8 cellular contexts compared by ENCODE assay signal in the genomic region with DNA sequence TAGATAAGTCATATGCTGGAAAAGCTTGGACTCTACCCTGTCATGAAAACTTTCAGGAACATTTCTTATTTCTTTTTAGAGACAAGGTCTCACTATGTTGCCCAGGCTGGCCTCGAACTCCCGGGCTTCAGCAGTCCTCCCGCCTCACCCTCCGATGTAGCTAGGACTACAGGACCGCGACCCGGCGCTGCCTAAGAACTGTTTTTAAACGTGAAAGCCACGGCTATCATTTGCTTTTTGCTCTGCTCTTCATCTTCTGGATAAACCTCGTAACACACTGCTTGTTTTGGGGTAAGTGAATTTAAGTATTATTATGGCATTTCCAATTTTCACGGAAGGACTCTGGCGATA. TPM values are rescaled to one million over a fixed set of nuclear protein-coding genes. Genes with fewer than 3 reads are reported as not detected.
DNase-seq lines count a peak whose midpoint lies in the region; ATAC-seq, FAIRE-seq and TF ChIP-seq lines count a peak whose summit lies in the region.

No MANE protein-coding gene starts in this region.

- H3K27ac Mint-ChIP-seq in T-helper 1 cell treated with Interleukin-12 subunit alpha and Interleukin-12 subunit beta and Interleukin-4 antibody, amounts not matched to agents 30 μg/mL and 1 μg/mL, for 36 hours: peak overlapping the region; percentile 92
- peak overlapping the region; percentile 95 for H3K27ac Mint-ChIP-seq in activated naive CD4-positive, alpha-beta T cell treated with anti-CD3 and anti-CD28 coated beads for 36 hours

- H3K4me3 Mint-ChIP-seq in T-helper 1 cell treated with Interleukin-12 subunit alpha and Interleukin-12 subunit beta and Interleukin-4 antibody, amounts not matched to agents 30 μg/mL and 1 μg/mL, for 36 hours: peak overlapping the region; percentile 91
- peak overlapping the region; percentile 85 for H3K4me3 Mint-ChIP-seq in activated naive CD4-positive, alpha-beta T cell treated with anti-CD3 and anti-CD28 coated beads for 36 hours

- H3K27me3 Mint-ChIP-seq in T-helper 1 cell treated with Interleukin-12 subunit alpha and Interleukin-12 subunit beta and Interleukin-4 antibody, amounts not matched to agents 30 μg/mL and 1 μg/mL, for 36 hours (ENCODE audit: low read depth): no peaks in the 10 kb centered on the region
- H3K27me3 Mint-ChIP-seq in activated naive CD4-positive, alpha-beta T cell treated with anti-CD3 and anti-CD28 coated beads for 36 hours (ENCODE audit: low read depth): no peaks in the 10 kb centered on the region

- CTCF ChIA-PET in activated naive CD4-positive, alpha-beta T cell treated with anti-CD3 and anti-CD28 coated beads for 36 hours (lab: Charles Lee): interaction anchor here (1.9 to 4.4 kb wide), 3 partner anchors 12 to 66 kb away, joined by 4 to 44 read pairs (median 13); a partner anchor contains a TSS

- H3K36me3 ChIP-seq in heart right ventricle: no peaks in the 10 kb centered on the region
- no peaks in the 10 kb centered on the region for H3K36me3 ChIP-seq in sigmoid colon

- intact Hi-C loops in activated naive CD4-positive, alpha-beta T cell treated with anti-CD3 and anti-CD28 coated beads for 36 hours (cut with micrococcal nuclease): loop anchor here (2.0 to 10.0 kb wide), 2 partner anchors 937 to 1501 kb away; a partner anchor contains a TSS
- intact Hi-C loops in heart right ventricle (cut with DNase I): loop anchor here in 4 of 10 donors (1.0 to 10.0 kb wide), 3 partner anchors 13 to 349 kb away; a partner anchor contains a TSS
- intact Hi-C loops in sigmoid colon (cut with DNase I): loop anchor here (1.0 kb wide), 1 partner anchor 14 kb away; a partner anchor contains a TSS

- peaks cover 11% of the 10 kb centered on the region for H3K36me3 Mint-ChIP-seq in T-helper 1 cell treated with Interleukin-12 subunit alpha and Interleukin-12 subunit beta and Interleukin-4 antibody, amounts not matched to agents 30 μg/mL and 1 μg/mL, for 36 hours (ENCODE audit: low read depth)
- H3K36me3 Mint-ChIP-seq in activated naive CD4-positive, alpha-beta T cell treated with anti-CD3 and anti-CD28 coated beads for 36 hours (ENCODE audit: low read depth): peaks cover 26% of the 10 kb centered on the region

- H3K4me1 ChIP-seq in heart right ventricle (peaks cover 5 to 31% (median 22%) of the 10 kb centered on the region in 9 donors), sigmoid colon (peaks cover 0 to 24% (median 19%) of the 10 kb centered on the region in 4 donors)

- no peak for FAIRE-seq in H54 (lab: Jason Lieb, UNC)

- H3K27ac ChIP-seq in heart right ventricle: peak overlapping the region; percentile 92 to 98 (median 96)
- H3K27ac ChIP-seq in sigmoid colon: peak overlapping the region; percentile 90 to 97 (median 96)

- H3K27me3 ChIP-seq in heart right ventricle (no peaks in the 10 kb centered on the region), sigmoid colon (no peaks in the 10 kb centered on the region)

- peaks cover 3% of the 10 kb centered on the region for H3K9me3 Mint-ChIP-seq in T-helper 1 cell treated with Interleukin-12 subunit alpha and Interleukin-12 subunit beta and Interleukin-4 antibody, amounts not matched to agents 30 μg/mL and 1 μg/mL, for 36 hours
- peaks cover 2% of the 10 kb centered on the region for H3K9me3 Mint-ChIP-seq in activated naive CD4-positive, alpha-beta T cell treated with anti-CD3 and anti-CD28 coated beads for 36 hours

- TF ChIP-seq EP300 in sigmoid colon (IDR thresholded peaks at IDR 0.05): no peak

- H3K9me3 ChIP-seq in heart right ventricle (no peaks in the 10 kb centered on the region), sigmoid colon (no peaks in the 10 kb centered on the region)

- H3K4me1 Mint-ChIP-seq in T-helper 1 cell treated with Interleukin-12 subunit alpha and Interleukin-12 subunit beta and Interleukin-4 antibody, amounts not matched to agents 30 μg/mL and 1 μg/mL, for 36 hours (ENCODE audit: low read depth): peaks cover 25% of the 10 kb centered on the region
- peaks cover 22% of the 10 kb centered on the region for H3K4me1 Mint-ChIP-seq in activated naive CD4-positive, alpha-beta T cell treated with anti-CD3 and anti-CD28 coated beads for 36 hours (ENCODE audit: low read depth)

- no peak for TF ChIP-seq POLR2A in sigmoid colon (IDR thresholded peaks at IDR 0.05)
- TF ChIP-seq POLR2A in H54 (IDR thresholded peaks at IDR 0.05; ENCODE audit: low read depth, low read length): no peak

- ATAC-seq in heart right ventricle: peak in 7 of 8 donors; percentile 7 to 30 (median 19)
- no peak for ATAC-seq in HG02973 (IDR thresholded peaks at IDR 0.05; ENCODE audit: unreplicated experiment)

- no peak for TF ChIP-seq CTCF in heart right ventricle (IDR thresholded peaks at IDR 0.05)
- TF ChIP-seq CTCF in sigmoid colon (IDR thresholded peaks at IDR 0.05): no peak

- WGBS in heart right ventricle, 2 donors: 1 to 4% methylated on average over 13 of the region's 13 CpGs
- WGBS in sigmoid colon, 2 donors: 3 to 6% methylated on average over 13 of the region's 13 CpGs

- H3K4me3 ChIP-seq in heart right ventricle (peak overlapping the region; percentile 33 to 72 (median 60)), sigmoid colon (peak overlapping the region; percentile 20 to 74 (median 52))

- DNase-seq in T-helper 1 cell: no peak
- DNase-seq in M059J (ENCODE audit: low read depth): peak; percentile 48
- peak; percentile 42 for DNase-seq in activated naive CD4-positive, alpha-beta T cell treated with anti-CD3 and anti-CD28 coated beads for 36 hours
- DNase-seq in heart right ventricle: peak in 1 of 2 donors; percentile 28
- peak; percentile 71 for DNase-seq in sigmoid colon
- no peak for DNase-seq in H54 (ENCODE audit: insufficient read length, low spot score)

RNA-seq across cellular contexts. Expression of a gene that starts 14.3 kb away (rescaled TPM):
- 62.9 and 66.2 TPM in 2 replicates for total RNA-seq in M059J (2014; rRNA removed; shearing (Covaris generic))
- total RNA-seq in activated naive CD4-positive, alpha-beta T cell treated with anti-CD3 and anti-CD28 coated beads for 36 hours: 100 to 1,000 TPM; 206 to 214 TPM
- total RNA-seq in heart right ventricle (10 to 100 TPM; 19.1 to 52.5 (median 24.7) TPM), sigmoid colon (100 to 1,000 TPM; 110 to 403 (median 215) TPM)
- polyA plus RNA-seq in heart right ventricle (10 to 100 TPM; 23.7 to 77.3 TPM), sigmoid colon (10 to 100 TPM; 25.2 to 67.9 (median 28.8) TPM)

Comparison
In these comparisons a context has a peak if more than half of its experiments do, and no peak if none do; other contexts are left out.
1. DNase-seq: peak in M059J (single experiment), activated naive CD4-positive, alpha-beta T cell treated with anti-CD3 and anti-CD28 coated beads for 36 hours (single experiment) and sigmoid colon (single experiment); none in T-helper 1 cell (0 of 5) and H54 (single experiment).